Comparison of ENCODE assay signal across 17 cellular contexts in genomic region chr15:71808311-71809020, GRCh38. TPM values are rescaled to one million over a fixed set of nuclear protein-coding genes. Genes with fewer than 3 reads are reported as not detected.
DNase-seq lines count a peak whose midpoint lies in the region; ATAC-seq and TF ChIP-seq lines count a peak whose summit lies in the region.
"Had no signal": no experiment of that assay in that cellular context is flagged by ENCODE, and none has a peak within 500 bp of the region (broad histone marks: within the 10 kb centered on the region; RNA-seq: fewer than 3 reads in every experiment).

No MANE protein-coding gene starts in this region.

- peak overlapping the region; percentile 72 for H3K4me2 ChIP-seq in neural progenitor cell

- peaks cover 40% of the 10 kb centered on the region for H3K4me1 Mint-ChIP-seq in WTC11
- peaks cover 45% of the 10 kb centered on the region for H3K4me1 Mint-ChIP-seq in neural progenitor cell
- H3K4me1 Mint-ChIP-seq in stimulated activated memory B cell treated with anti-CD40 and anti-IgM and Interleukin-4, amounts not matched to agents 10 μg/mL and 1 μg/mL and 100 μg/mL, for 72 hours, result peaks cover 9% of the 10 kb centered on the region
- peaks cover 0 to 3% (median 0%) of the 10 kb centered on the region in 3 donors for H3K4me1 Mint-ChIP-seq in T-cell

- peaks cover 24% of the 10 kb centered on the region for H3F3A ChIP-seq in neural progenitor cell (ENCODE audit: low read depth)

- H3K9me3 ChIP-seq in neural progenitor cell (ENCODE audit: low read depth), result no peaks in the 10 kb centered on the region

- H4K20me1 ChIP-seq in neural progenitor cell (ENCODE audit: low read depth), result peaks cover 6% of the 10 kb centered on the region

- DNase-seq in H7 (peak; percentile 37), WTC11 (ENCODE audit: low spot score) (no peak), left ventricle myocardium superior (peak; percentile 58), neural progenitor cell (ENCODE audit: low spot score) (no peak), T-cell (no peak)
- DNase-seq in activated effector memory CD4-positive, alpha-beta T cell treated with Interleukin-2 at 50 U/mL for 16 hours, result no peak
- DNase-seq: CD8-positive, alpha-beta T cell; KBM-7; NCI-H1417 treated with DMSO at 0.1 percent for 48 hours; NCI-H2029; NCI-H2171; NCI-H446 treated with DMSO at 0.1 percent for 48 hours; NCI-H748 treated with DMSO at 0.1 percent for 48 hours had no signal

- no peak overlapping the region for H2AFZ ChIP-seq in neural progenitor cell (replicated peaks)

- TF ChIP-seq CTCF in WTC11 (IDR thresholded peaks at IDR 0.05), result no peak
- no peak for TF ChIP-seq CTCF in neural progenitor cell (IDR thresholded peaks at IDR 0.05)

- peak overlapping the region; percentile 60; the same call in 1 of the 2 replicates for H3K4me3 Mint-ChIP-seq in WTC11
- H3K4me3 Mint-ChIP-seq in neural progenitor cell, result no peak overlapping the region
- H3K4me3 Mint-ChIP-seq in stimulated activated memory B cell treated with anti-CD40 and anti-IgM and Interleukin-4, amounts not matched to agents 10 μg/mL and 1 μg/mL and 100 μg/mL, for 72 hours, result no peak overlapping the region
- H3K4me3 Mint-ChIP-seq in T-cell, result no peak overlapping the region
- H3K4me3 Mint-ChIP-seq: B cell; CD8-positive, alpha-beta T cell had no signal

- intact Hi-C loops in left ventricle myocardium superior (cut with micrococcal nuclease), result no loop called here

- H3K4me1 ChIP-seq in neural progenitor cell, result peaks cover 29% of the 10 kb centered on the region

- H3K27me3 ChIP-seq in H7 (ENCODE audit: control insufficient read depth, insufficient read depth, low read length) (no peaks in the 10 kb centered on the region; the same call in 1 of the 2 replicates), neural progenitor cell (no peaks in the 10 kb centered on the region)

- H3K9ac ChIP-seq in neural progenitor cell, result no peak overlapping the region

- no peaks in the 10 kb centered on the region for H3K79me2 ChIP-seq in neural progenitor cell (ENCODE audit: low read depth)

- no peak for ATAC-seq in WTC11
- ATAC-seq in left ventricle myocardium superior, result peak; percentile 68
- ATAC-seq in stimulated activated memory B cell treated with anti-CD40 and anti-IgM and Interleukin-4, amounts not matched to agents 10 μg/mL and 1 μg/mL and 100 μg/mL, for 72 hours, result no peak
- no peak for ATAC-seq in T-cell (replicated peaks in 1 of 4)
- ATAC-seq in HG02678 (IDR thresholded peaks at IDR 0.05; ENCODE audit: unreplicated experiment), result no peak
- ATAC-seq: CD8-positive, alpha-beta T cell had no signal

- POLR2A ChIA-PET in WTC11 (lab: Charles Lee), result no interaction called here
- POLR2A ChIA-PET in T-cell (lab: Charles Lee), result no interaction called here

- no peak overlapping the region for H3K27ac ChIP-seq in neural progenitor cell
- H3K27ac ChIP-seq: SK-N-MC had no signal

- H3K36me3 ChIP-seq in H7 (replicated peaks; ENCODE audit: control insufficient read depth, insufficient read depth, low read length) (no peaks in the 10 kb centered on the region), neural progenitor cell (no peaks in the 10 kb centered on the region)

- no peaks in the 10 kb centered on the region; the same call in 1 of the 2 replicates for H3K27me3 Mint-ChIP-seq in WTC11 (ENCODE audit: low read depth)
- peaks cover 9% of the 10 kb centered on the region for H3K27me3 Mint-ChIP-seq in neural progenitor cell (ENCODE audit: insufficient read depth, low read depth)
- H3K27me3 Mint-ChIP-seq in stimulated activated memory B cell treated with anti-CD40 and anti-IgM and Interleukin-4, amounts not matched to agents 10 μg/mL and 1 μg/mL and 100 μg/mL, for 72 hours, result peaks cover 31% of the 10 kb centered on the region
- H3K27me3 Mint-ChIP-seq in T-cell, result peaks cover 0 to 5% of the 10 kb centered on the region in 2 donors
- H3K27me3 Mint-ChIP-seq: B cell had no signal

- H3K36me3 Mint-ChIP-seq in WTC11 (no peaks in the 10 kb centered on the region), neural progenitor cell (no peaks in the 10 kb centered on the region), T-cell (no peaks in the 10 kb centered on the region)
- H3K36me3 Mint-ChIP-seq in stimulated activated memory B cell treated with anti-CD40 and anti-IgM and Interleukin-4, amounts not matched to agents 10 μg/mL and 1 μg/mL and 100 μg/mL, for 72 hours, result no peaks in the 10 kb centered on the region
- H3K36me3 Mint-ChIP-seq: CD8-positive, alpha-beta T cell had no signal

- H3K27ac Mint-ChIP-seq in WTC11 (peak overlapping the region; percentile 73; the same call in 1 of the 2 replicates), neural progenitor cell (peak overlapping the region; percentile 33), T-cell (no peak overlapping the region)
- H3K27ac Mint-ChIP-seq in stimulated activated memory B cell treated with anti-CD40 and anti-IgM and Interleukin-4, amounts not matched to agents 10 μg/mL and 1 μg/mL and 100 μg/mL, for 72 hours, result no peak overlapping the region
- H3K27ac Mint-ChIP-seq: B cell; CD8-positive, alpha-beta T cell had no signal

- CTCF ChIA-PET in WTC11 (lab: Charles Lee), result interaction anchor here (0.7 to 3.9 kb wide), 9 partner anchors 20 to 371 kb away, joined by 3 to 21 read pairs (median 4); no protein-coding TSS in a partner anchor
- CTCF ChIA-PET in T-cell (lab: Charles Lee), result no interaction called here

- H3K9me3 Mint-ChIP-seq in WTC11 (no peaks in the 10 kb centered on the region), neural progenitor cell (no peaks in the 10 kb centered on the region), T-cell (no peaks in the 10 kb centered on the region)
- no peaks in the 10 kb centered on the region for H3K9me3 Mint-ChIP-seq in stimulated activated memory B cell treated with anti-CD40 and anti-IgM and Interleukin-4, amounts not matched to agents 10 μg/mL and 1 μg/mL and 100 μg/mL, for 72 hours
- H3K9me3 Mint-ChIP-seq: CD8-positive, alpha-beta T cell had no signal

- H3K4me3 ChIP-seq in H7 (ENCODE audit: insufficient read depth, low read depth, low read length) (no peak overlapping the region), neural progenitor cell (no peak overlapping the region)
- H3K4me3 ChIP-seq: SK-N-MC had no signal

TF ChIP-seq in WTC11, 78 proteins besides CTCF, POLR2A, EP300 and RAD21:
- TF ChIP-seq ETV6 (CRISPR knock-in tag; IDR thresholded peaks at IDR 0.05) (0 out of 2 replicates have a peak, but pooled peaks have one; percentile 35), FOXP4 (CRISPR knock-in tag; IDR thresholded peaks at IDR 0.05) (0 out of 2 replicates have a peak, but pooled peaks have one; percentile 15), ZNF425 (CRISPR knock-in tag; conservative IDR thresholded peaks at IDR 0.05) (no peak)

RNA-seq across cellular contexts. Expression of gene NR2E3, which starts 1.9 kb away (rescaled TPM):
- total RNA-seq in H7 (2014; rRNA removed; shearing (Covaris generic)), result 0.14 and 0.33 TPM in 2 replicates
- total RNA-seq in WTC11 (2021), result 0.57 to 1.4 TPM (median 0.80 TPM) in 3 replicates
- not detected for total RNA-seq in left ventricle myocardium superior
- total RNA-seq in neural progenitor cell (ENCODE audit: low replicate concordance), result 0.28 TPM in 1 of 2 replicates, not detected in the other
- not detected for total RNA-seq in T-cell
- total RNA-seq: B cell; CD8-positive, alpha-beta T cell had no signal

Comparison
In these comparisons a context has a peak if more than half of its experiments do, and no peak if none do; other contexts are left out.
1. DNase-seq: peak in H7 (single experiment) and left ventricle myocardium superior (single experiment); none in WTC11 (single experiment), neural progenitor cell (single experiment), T-cell (0 of 34) and activated effector memory CD4-positive, alpha-beta T cell treated with Interleukin-2 at 50 U/mL for 16 hours (single experiment).
2. H3K27ac Mint-ChIP-seq: peak in WTC11 (single experiment) and neural progenitor cell (single experiment); none in stimulated activated memory B cell treated with anti-CD40 and anti-IgM and Interleukin-4, amounts not matched to agents 10 μg/mL and 1 μg/mL and 100 μg/mL, for 72 hours (single experiment) and T-cell (0 of 2).